Comparison of ENCODE assay signal across 10 cellular contexts in the genomic region with DNA sequence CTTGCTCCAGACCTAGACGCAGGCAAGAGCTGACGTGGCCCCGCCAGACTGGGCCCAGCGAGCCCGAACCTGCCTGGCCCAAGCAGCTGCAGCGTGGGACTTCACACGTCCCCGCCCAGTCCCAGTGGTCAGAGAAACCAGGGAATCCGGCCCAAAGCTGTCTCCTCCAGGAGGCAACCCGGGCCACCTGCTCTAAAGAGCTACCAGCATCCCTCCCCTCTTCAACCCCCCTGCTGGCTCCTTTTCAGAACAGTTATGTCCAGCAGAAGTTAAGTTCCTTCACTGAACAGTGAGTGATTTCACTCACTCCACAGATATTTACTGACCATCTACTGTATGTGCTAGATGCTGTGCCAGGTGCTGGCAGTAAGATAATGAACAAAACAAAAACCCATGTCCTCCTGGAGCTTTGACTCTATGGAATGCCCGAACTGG. TPM values are rescaled to one million over a fixed set of nuclear protein-coding genes. Genes with fewer than 3 reads are reported as not detected.
A peak's percentile ranks its signal among the peaks of the same experiment; 100 is the strongest.
DNase-seq lines count a peak whose midpoint lies in the region; ATAC-seq and TF ChIP-seq lines count a peak whose summit lies in the region.
"Had no signal": no experiment of that assay in that cellular context is flagged by ENCODE, and none has a peak within 500 bp of the region (broad histone marks: within the 10 kb centered on the region; RNA-seq: fewer than 3 reads in every experiment).

No MANE protein-coding gene starts in this region.

- H3K9me3 Mint-ChIP-seq in progenitor cell of endocrine pancreas (ENCODE audit: low read depth), result no peaks in the 10 kb centered on the region
- H3K9me3 Mint-ChIP-seq: activated naive CD8-positive, alpha-beta T cell treated with anti-CD3 and anti-CD28 coated beads, Interleukin-2, amount 50 U/mL, for 24 hours had no signal

- peaks cover 26% of the 10 kb centered on the region for H3K4me1 Mint-ChIP-seq in T-helper 17 cell
- peaks cover 34% of the 10 kb centered on the region for H3K4me1 Mint-ChIP-seq in progenitor cell of endocrine pancreas (ENCODE audit: low read depth)

- TF ChIP-seq CTCF in hepatocyte (IDR thresholded peaks at IDR 0.05; ENCODE audit: poor library complexity), result no peak
- TF ChIP-seq CTCF in progenitor cell of endocrine pancreas (IDR thresholded peaks at IDR 0.05; ENCODE audit: unreplicated experiment), result no peak
- no peak for TF ChIP-seq CTCF in ascending aorta (IDR thresholded peaks at IDR 0.05)

- no peaks in the 10 kb centered on the region for H3K9me3 ChIP-seq in T-helper 17 cell (ENCODE audit: control insufficient read depth, low read length, poor library complexity, severe bottlenecking)
- no peaks in the 10 kb centered on the region for H3K9me3 ChIP-seq in hepatocyte (ENCODE audit: low read depth)
- H3K9me3 ChIP-seq in ascending aorta, result no peaks in the 10 kb centered on the region

- WGBS in hepatocyte (ENCODE audit: low lambda C conversion rate, missing lambda C conversion rate), result 55% methylated on average over 11 of the region's 11 CpGs

- peaks cover 25% of the 10 kb centered on the region for H3K79me2 ChIP-seq in hepatocyte

- H3K27ac Mint-ChIP-seq in T-helper 17 cell (no peak overlapping the region), progenitor cell of endocrine pancreas (peak overlapping the region; percentile 86)
- H3K27ac Mint-ChIP-seq: activated naive CD8-positive, alpha-beta T cell treated with anti-CD3 and anti-CD28 coated beads, Interleukin-2, amount 50 U/mL, for 24 hours had no signal

- peaks cover 36% of the 10 kb centered on the region for H3K4me1 ChIP-seq in hepatocyte (ENCODE audit: insufficient read depth)
- peaks cover 20 to 30% of the 10 kb centered on the region in 2 donors for H3K4me1 ChIP-seq in ascending aorta

- peak overlapping the region; percentile 98 for H3K4me2 ChIP-seq in hepatocyte

- peak overlapping the region; percentile 45 for H3K4me3 Mint-ChIP-seq in T-helper 17 cell
- peak overlapping the region; percentile 57 for H3K4me3 Mint-ChIP-seq in progenitor cell of endocrine pancreas (ENCODE audit: low read depth)
- H3K4me3 Mint-ChIP-seq: activated naive CD8-positive, alpha-beta T cell treated with anti-CD3 and anti-CD28 coated beads, Interleukin-2, amount 50 U/mL, for 24 hours had no signal

- no peaks in the 10 kb centered on the region for H3K36me3 ChIP-seq in hepatocyte (replicated peaks; ENCODE audit: insufficient read depth, low read depth)
- no peaks in the 10 kb centered on the region for H3K36me3 ChIP-seq in ascending aorta

- peaks cover 32% of the 10 kb centered on the region for H3K27me3 Mint-ChIP-seq in T-helper 17 cell
- peaks cover 48% of the 10 kb centered on the region for H3K27me3 Mint-ChIP-seq in progenitor cell of endocrine pancreas

- H3K36me3 Mint-ChIP-seq in T-helper 17 cell (ENCODE audit: low read depth) (no peaks in the 10 kb centered on the region), progenitor cell of endocrine pancreas (ENCODE audit: insufficient read depth) (no peaks in the 10 kb centered on the region)

- peak overlapping the region; percentile 97 for H3K27ac ChIP-seq in hepatocyte
- H3K27ac ChIP-seq in ascending aorta, result peak overlapping the region in 1 of 2 donors; percentile 25

- H3K4me3 ChIP-seq in hepatocyte (no peak overlapping the region), ascending aorta (no peak overlapping the region)
- H3K4me3 ChIP-seq: K562 had no signal

- intact Hi-C loops in ascending aorta (cut with DNase I), result loop anchor here (5.0 kb wide), 1 partner anchor 47 kb away; a partner anchor contains a TSS

- ATAC-seq in T-helper 17 cell (no peak), HG02973 (IDR thresholded peaks at IDR 0.05; ENCODE audit: unreplicated experiment) (no peak), GM18498 (IDR thresholded peaks at IDR 0.05; ENCODE audit: unreplicated experiment) (no peak), GM18858 (IDR thresholded peaks at IDR 0.05; ENCODE audit: unreplicated experiment) (no peak)
- ATAC-seq: activated naive CD8-positive, alpha-beta T cell treated with anti-CD3 and anti-CD28 coated beads, Interleukin-2, amount 50 U/mL, for 24 hours had no signal

- DNase-seq in ELF-1 (ENCODE audit: low read depth, low spot score), result peak; percentile 61
- no peak for DNase-seq in T-helper 17 cell
- DNase-seq in hepatocyte (ENCODE audit: low spot score), result no peak
- no peak for DNase-seq in progenitor cell of endocrine pancreas (ENCODE audit: low spot score, unreplicated experiment)
- DNase-seq in ascending aorta (ENCODE audit: low spot score in 2 of 2), result no peak
- DNase-seq: activated naive CD8-positive, alpha-beta T cell treated with anti-CD3 and anti-CD28 coated beads, Interleukin-2, amount 50 U/mL, for 24 hours had no signal

- H3K9me2 ChIP-seq in hepatocyte (replicated peaks; ENCODE audit: insufficient read depth), result no peaks in the 10 kb centered on the region

- H3K27me3 ChIP-seq in hepatocyte, result no peaks in the 10 kb centered on the region
- H3K27me3 ChIP-seq in ascending aorta, result peaks cover 9% of the 10 kb centered on the region

- H4K20me1 ChIP-seq in hepatocyte (ENCODE audit: insufficient read depth, poor library complexity, severe bottlenecking), result no peaks in the 10 kb centered on the region

- H2AFZ ChIP-seq in hepatocyte, result no peak overlapping the region

RNA-seq across cellular contexts. Expression of a gene that starts 2.1 kb away (rescaled TPM):
- total RNA-seq in T-helper 17 cell (1 to 10 TPM in 1 of 2 donors, not detected in 1; 1.0 TPM), hepatocyte (78.7 and 94.8 TPM in 2 replicates), progenitor cell of endocrine pancreas (22.1 and 22.2 TPM in 2 replicates), ascending aorta (66.7 TPM)
- polyA plus RNA-seq in hepatocyte, result 137 and 172 TPM in 2 replicates

RNA-seq across cellular contexts. Expression of a gene that starts 10.1 kb away (rescaled TPM):
- total RNA-seq in T-helper 17 cell (10 to 100 TPM; 25.6 to 27.8 TPM), hepatocyte (75.3 and 88.6 TPM in 2 replicates), progenitor cell of endocrine pancreas (33.3 and 35.5 TPM in 2 replicates), ascending aorta (9.4 TPM)
- 111 and 115 TPM in 2 replicates for polyA plus RNA-seq in hepatocyte

RNA-seq across cellular contexts. Expression of a gene that starts 14.8 kb away (rescaled TPM):
- 10 to 100 TPM; 32.1 to 36.0 TPM for total RNA-seq in T-helper 17 cell
- 94.2 and 121 TPM in 2 replicates for total RNA-seq in hepatocyte
- polyA plus RNA-seq in hepatocyte, result 84.1 and 96.3 TPM in 2 replicates
- 45.6 and 49.3 TPM in 2 replicates for total RNA-seq in progenitor cell of endocrine pancreas
- 78.2 TPM for total RNA-seq in ascending aorta

RNA-seq across cellular contexts. Expression of a gene that starts 46.9 kb away (rescaled TPM):
- total RNA-seq in T-helper 17 cell (1 to 10 TPM in 1 of 2 donors, under 1 TPM in 1; 0.29 to 1.3 TPM), hepatocyte (4.0 and 5.5 TPM in 2 replicates), progenitor cell of endocrine pancreas (9.0 and 10.5 TPM in 2 replicates), ascending aorta (1.5 TPM)
- polyA plus RNA-seq in hepatocyte, result 10.3 and 13.1 TPM in 2 replicates

RNA-seq across cellular contexts. Expression of a gene that starts 47.6 kb away (rescaled TPM):
- total RNA-seq in T-helper 17 cell (100 to 1,000 TPM; 110 to 127 TPM), hepatocyte (191 and 209 TPM in 2 replicates), progenitor cell of endocrine pancreas (146 and 149 TPM in 2 replicates), ascending aorta (146 TPM)
- 440 and 454 TPM in 2 replicates for polyA plus RNA-seq in hepatocyte

Comparison
In these comparisons a context has a peak if more than half of its experiments do, and no peak if none do; other contexts are left out.
1. RNA of a gene that starts 2.1 kb away (total RNA-seq): 78.7 to 94.8 TPM in hepatocyte, 66.7 TPM in ascending aorta (single experiment) and 22.1 to 22.2 TPM in progenitor cell of endocrine pancreas; 1.0 TPM in T-helper 17 cell; every median in the first group is over 10 times any median in the second.